Comparison of ENCODE assay signal across 21 cellular contexts in the genomic region with DNA sequence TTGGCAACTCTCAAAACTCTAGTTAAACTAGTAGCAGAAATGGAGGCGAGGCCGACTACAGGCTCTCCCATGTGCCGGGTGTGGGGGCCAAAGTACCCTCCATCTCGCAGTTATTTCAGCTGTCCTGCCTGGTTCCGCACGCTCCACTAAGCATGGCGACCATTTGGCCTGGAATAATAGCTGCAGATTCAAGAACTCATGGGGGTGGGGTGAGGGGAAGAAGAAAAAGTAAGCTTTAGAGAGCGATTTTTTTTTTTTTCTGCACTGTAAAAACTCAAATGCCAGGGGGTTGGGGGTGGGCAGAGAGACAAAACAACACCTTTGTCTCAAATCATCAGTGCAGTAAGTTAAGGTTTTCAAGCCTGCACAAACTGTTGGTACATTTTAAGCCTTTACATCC.
DNase-seq lines count a peak whose midpoint lies in the region; ATAC-seq, FAIRE-seq and TF ChIP-seq lines count a peak whose summit lies in the region.
"Had no signal": no experiment of that assay in that cellular context is flagged by ENCODE, and none has a peak within 500 bp of the region (broad histone marks: within the 10 kb centered on the region; RNA-seq: fewer than 3 reads in every experiment).

No MANE protein-coding gene starts in this region.

- peak overlapping the region; percentile 47 for H2AFZ ChIP-seq in neural progenitor cell (replicated peaks)

- H3K9ac ChIP-seq in kidney (ENCODE audit: low read length in 2 of 2), result no peak overlapping the region
- H3K9ac ChIP-seq in neural progenitor cell, result no peak overlapping the region

- peaks cover 9% of the 10 kb centered on the region for H3F3A ChIP-seq in neural progenitor cell (ENCODE audit: low read depth)

- peaks cover 42% of the 10 kb centered on the region for H3K4me1 Mint-ChIP-seq in neural progenitor cell

- FAIRE-seq in kidney (lab: Jason Lieb, UNC), result no peak
- FAIRE-seq: GM12878, RCC 7860 had no signal

- H3K27ac Mint-ChIP-seq in neural progenitor cell, result peak overlapping the region; percentile 46

- ATAC-seq in HG03457 (IDR thresholded peaks at IDR 0.05; ENCODE audit: unreplicated experiment) (no peak), GM18519 (IDR thresholded peaks at IDR 0.05; ENCODE audit: low FRiP score, unreplicated experiment) (no peak)
- ATAC-seq: GM12878, Right ventricle myocardium inferior had no signal

- H3K9me3 ChIP-seq in HAP-1 (no peaks in the 10 kb centered on the region), kidney (ENCODE audit: control insufficient read depth in 1 of 2, low read length in 2 of 2) (no peaks in the 10 kb centered on the region), neural progenitor cell (ENCODE audit: low read depth) (no peaks in the 10 kb centered on the region)

- H4K20me1 ChIP-seq in neural progenitor cell (ENCODE audit: low read depth), result no peaks in the 10 kb centered on the region

- H3K27me3 Mint-ChIP-seq in neural progenitor cell (ENCODE audit: insufficient read depth, low read depth), result peaks cover 2% of the 10 kb centered on the region

- H3K36me3 Mint-ChIP-seq in neural progenitor cell, result no peaks in the 10 kb centered on the region

- TF ChIP-seq CTCF in kidney (IDR thresholded peaks at IDR 0.05; ENCODE audit: borderline replicate concordance, extremely low read depth, insufficient read depth), result no peak
- TF ChIP-seq CTCF in neural progenitor cell (IDR thresholded peaks at IDR 0.05), result no peak

- H3K4me3 ChIP-seq in HAP-1, result no peak overlapping the region
- peak overlapping the region in 1 of 2 donors; percentile 30 for H3K4me3 ChIP-seq in kidney (ENCODE audit: low read length in 2 of 2)
- no peak overlapping the region for H3K4me3 ChIP-seq in neural progenitor cell
- H3K4me3 ChIP-seq: GM12878, SK-N-MC had no signal

- H3K4me2 ChIP-seq in neural progenitor cell, result peak overlapping the region; percentile 63

- H3K36me3 ChIP-seq in HAP-1 (replicated peaks) (no peaks in the 10 kb centered on the region), kidney (ENCODE audit: control insufficient read depth in 1 of 2, insufficient read depth in 2 of 2, low read length in 2 of 2) (no peaks in the 10 kb centered on the region), neural progenitor cell (no peaks in the 10 kb centered on the region)

- H3K27me3 ChIP-seq in HAP-1 (ENCODE audit: low read depth), result no peaks in the 10 kb centered on the region
- no peaks in the 10 kb centered on the region for H3K27me3 ChIP-seq in neural progenitor cell

- H3K27ac ChIP-seq in kidney (ENCODE audit: low read depth in 2 of 2, low read length in 2 of 2) (peak overlapping the region in 1 of 2 donors; percentile 34), neural progenitor cell (no peak overlapping the region)
- H3K27ac ChIP-seq: SK-N-MC had no signal

- in situ Hi-C loops in HAP-1 (cut with MboI; ENCODE audit: low sequenced_read_pairs), result no loop called here

- no peaks in the 10 kb centered on the region for H3K9me3 Mint-ChIP-seq in neural progenitor cell

- no peaks in the 10 kb centered on the region for H3K79me2 ChIP-seq in neural progenitor cell (ENCODE audit: low read depth)

- H3K4me3 Mint-ChIP-seq in neural progenitor cell, result no peak overlapping the region

- intact Hi-C loops in kidney (cut with DNase I), result no loop called here
- intact Hi-C loops in cardiac septum (cut with DNase I), result no loop called here

- peaks cover 8% of the 10 kb centered on the region for H3K4me1 ChIP-seq in HAP-1
- no peaks in the 10 kb centered on the region for H3K4me1 ChIP-seq in kidney (ENCODE audit: control insufficient read depth in 1 of 2, insufficient read depth in 1 of 2, low read depth in 1 of 2, low read length in 2 of 2)
- H3K4me1 ChIP-seq in neural progenitor cell, result peaks cover 36% of the 10 kb centered on the region

- DNase-seq in HAP-1 (ENCODE audit: low spot score in 2 of 2), result peak; percentile 33 to 45
- DNase-seq in kidney, result peak; percentile 72
- peak; percentile 41 for DNase-seq in neural progenitor cell (ENCODE audit: low spot score)
- no peak for DNase-seq in NCI-H1092 (lab: John Stamatoyannopoulos, UW)
- no peak for DNase-seq in cardiac septum (ENCODE audit: low spot score)
- DNase-seq: AML-193, COR-L47, DMS153, EL, GOT3, MM.1S, NCI-H1092 treated with DMSO at 0.1 percent for 48 hours, NCI-H2081 treated with DMSO at 0.1 percent for 48 hours, NCI-H510A, NCI-H774 had no signal

Comparison
In these comparisons a context has a peak if more than half of its experiments do, and no peak if none do; other contexts are left out.
1. DNase-seq: peak in HAP-1 (2 of 2), kidney (single experiment) and neural progenitor cell (single experiment); none in NCI-H1092 (single experiment) and cardiac septum (single experiment).